ENCODE assay signal across 18 cellular contexts in genomic region chr1:36100376-36100775, GRCh38. TPM values are rescaled to one million over a fixed set of nuclear protein-coding genes. Genes with fewer than 3 reads are reported as not detected.
A peak's percentile ranks its signal among the peaks of the same experiment; 100 is the strongest.
DNase-seq lines count a peak whose midpoint lies in the region; ATAC-seq, FAIRE-seq and TF ChIP-seq lines count a peak whose summit lies in the region.
"Had no signal": no experiment of that assay in that cellular context is flagged by ENCODE, and none has a peak within 500 bp of the region (broad histone marks: within the 10 kb centered on the region; RNA-seq: fewer than 3 reads in every experiment).

No MANE protein-coding gene starts in this region.

- TF ChIP-seq POLR2A in HepG2 (IDR thresholded peaks at IDR 0.05; ENCODE audit: insufficient read depth in 1 of 2, low read depth in 2 of 2, low read length in 2 of 2) (no peak), right lobe of liver (IDR thresholded peaks at IDR 0.05) (no peak)

- no peak overlapping the region for H2AFZ ChIP-seq in HepG2 (ENCODE audit: low read length)
- 0 out of 2 replicates have a peak overlapping the region, but pooled peaks have one; percentile 41 for H2AFZ ChIP-seq in PC-3 (ENCODE audit: low read length)

- intact Hi-C loops in HepG2 (cut with micrococcal nuclease; ENCODE audit: unreplicated experiment) = loop anchor here (1.0 kb wide), 1 partner anchor 88 kb away; no protein-coding TSS in a partner anchor
- intact Hi-C loops in right lobe of liver (cut with DNase I) = no loop called here
- intact Hi-C loops in PC-3 (cut with micrococcal nuclease) = loop anchor here (1.0 kb wide), 1 partner anchor 34 kb away; no protein-coding TSS in a partner anchor

- no peaks in the 10 kb centered on the region for H3F3A ChIP-seq in PC-3 (ENCODE audit: low read length, unreplicated experiment)

- H3K27me3 ChIP-seq in HepG2 (ENCODE audit: control insufficient read depth in 1 of 2, insufficient read depth in 2 of 2, low read length in 2 of 2) = no peaks in the 10 kb centered on the region
- H3K27me3 ChIP-seq in right lobe of liver = no peaks in the 10 kb centered on the region
- H3K27me3 ChIP-seq in PC-3 (ENCODE audit: low read length) = no peaks in the 10 kb centered on the region
- H3K27me3 ChIP-seq: colonic mucosa, left lung had no signal

- DNase-seq in HepG2 (ENCODE audit: low spot score) = no peak
- no peak for DNase-seq in right lobe of liver
- DNase-seq in PC-3 = no peak
- peak; percentile 37 for DNase-seq in fibroblast of the aortic adventitia (ENCODE audit: low read depth)
- no peak for DNase-seq in activated CD4-positive, alpha-beta T cell treated with anti-CD3 and anti-CD28 coated beads for 48 hours
- no peak for DNase-seq in NCI-H345 treated with DMSO at 0.1 percent for 48 hours (lab: John Stamatoyannopoulos, UW; ENCODE audit: unreplicated experiment)
- no peak for DNase-seq in kidney glomerular epithelial cell (lab: John Stamatoyannopoulos, UW)
- DNase-seq in DMS79 treated with DMSO at 0.1 percent for 48 hours (lab: John Stamatoyannopoulos, UW) = no peak

- no peak overlapping the region for H3K27ac ChIP-seq in HepG2 (ENCODE audit: extremely low read length, insufficient read depth, low read length)
- no peak overlapping the region for H3K27ac ChIP-seq in right lobe of liver
- no peak overlapping the region for H3K27ac ChIP-seq in PC-3 (ENCODE audit: low read length)
- H3K27ac ChIP-seq: colonic mucosa, left lung, parathyroid adenoma had no signal

- peaks cover 1 to 8% of the 10 kb centered on the region in 2 experiments; a peak in 4 of 5 replicates for H3K36me3 ChIP-seq in HepG2 (replicated peaks in 1 of 2; ENCODE audit: control insufficient read depth in 1 of 2, insufficient read depth in 2 of 2, low read length in 2 of 2)
- no peaks in the 10 kb centered on the region for H3K36me3 ChIP-seq in right lobe of liver
- H3K36me3 ChIP-seq in PC-3 (ENCODE audit: low read depth, low read length) = no peaks in the 10 kb centered on the region
- H3K36me3 ChIP-seq: colonic mucosa had no signal

- POLR2A ChIA-PET in HepG2 (lab: Yijun Ruan, JAX) (no interaction called here), PC-3 (lab: Charles Lee; ENCODE audit: unreplicated experiment) (no interaction called here)

- no peak for TF ChIP-seq RAD21 in HepG2 (CRISPR knock-in tag; IDR thresholded peaks at IDR 0.05)

- no peak for TF ChIP-seq CTCF in HepG2 (CRISPR knock-in tag; IDR thresholded peaks at IDR 0.05)
- no peak for TF ChIP-seq CTCF in right lobe of liver (IDR thresholded peaks at IDR 0.05)
- TF ChIP-seq CTCF in PC-3 (conservative IDR thresholded peaks at IDR 0.05; ENCODE audit: low read depth, low read length) = no peak
- no peak for TF ChIP-seq CTCF in fibroblast of the aortic adventitia (IDR thresholded peaks at IDR 0.05; ENCODE audit: insufficient read depth, low read length)

- no peaks in the 10 kb centered on the region for H3K9me2 ChIP-seq in PC-3 (replicated peaks; ENCODE audit: low read length)

- TF ChIP-seq EP300 in HepG2 (IDR thresholded peaks at IDR 0.05; ENCODE audit: low read depth in 2 of 2, low read length in 2 of 2) (no peak), HepG2 (CRISPR knock-in tag; IDR thresholded peaks at IDR 0.05; ENCODE audit: borderline replicate concordance) (no peak)

- no peak for FAIRE-seq in HepG2 (lab: Jason Lieb, UNC)
- FAIRE-seq: A204.1, astrocyte, GM12878 had no signal

- CTCF ChIA-PET in HepG2 (lab: Yijun Ruan, JAX; ENCODE audit: low intra/inter-chr PET ratio, low total read pairs) (interaction anchor here (2.6 to 5.0 kb wide), 2 partner anchors 34 to 87 kb away, joined by 34 to 104 read pairs; no protein-coding TSS in a partner anchor), PC-3 (lab: Charles Lee) (no interaction called here)

- 64% methylated on average over 6 of the region's 6 CpGs for WGBS in HepG2 (ENCODE audit: low lambda C conversion rate)
- WGBS in right lobe of liver (ENCODE audit: insufficient coverage, low coverage, low lambda C conversion rate, missing lambda C conversion rate) = 20% methylated on average over 1 of the region's 6 CpGs

- ATAC-seq in HepG2 (no peak), right lobe of liver (no peak), PC-3 (no peak)

- peaks cover 33% of the 10 kb centered on the region for H3K4me1 ChIP-seq in HepG2 (ENCODE audit: insufficient read depth, low read length)
- peaks cover 0 to 5% (median 2%) of the 10 kb centered on the region in 4 donors for H3K4me1 ChIP-seq in right lobe of liver
- H3K4me1 ChIP-seq in PC-3 (ENCODE audit: insufficient read depth, low read length) = no peaks in the 10 kb centered on the region
- H3K4me1 ChIP-seq: colonic mucosa, HAP-1, parathyroid adenoma had no signal

- BruUV-seq in HepG2 (replicated peaks; lab: Mats Ljungman, UMichigan) (no TSS peak), PC-3 (replicated peaks; lab: Mats Ljungman, UMichigan) (no TSS peak)

- in situ Hi-C loops in HepG2 (cut with HindIII; ENCODE audit: extremely low pct_ligation_motif_present, low pct_unique_long_range_greater_than_20kb) = no loop called here

- no peak overlapping the region for H3K4me3 ChIP-seq in HepG2 (replicated peaks in 1 of 3; ENCODE audit: insufficient read depth in 1 of 3, low read depth in 2 of 3, low read length in 3 of 3)
- H3K4me3 ChIP-seq in right lobe of liver = peak overlapping the region in 1 of 3 donors; percentile 3
- no peak overlapping the region for H3K4me3 ChIP-seq in PC-3 (ENCODE audit: low read length)
- no peak overlapping the region for H3K4me3 ChIP-seq in fibroblast of the aortic adventitia (ENCODE audit: low read depth, low read length)
- H3K4me3 ChIP-seq: colonic mucosa, GM12878, HAP-1, left lung, smooth muscle cell had no signal

- H3K79me2 ChIP-seq in HepG2 (ENCODE audit: insufficient read depth, low read length) = no peaks in the 10 kb centered on the region
- H3K79me2 ChIP-seq in PC-3 (ENCODE audit: low read length) = no peaks in the 10 kb centered on the region
- H3K79me2 ChIP-seq: parathyroid adenoma had no signal

- H3K9ac ChIP-seq in HepG2 (ENCODE audit: insufficient read depth, low read depth, low read length) (no peak overlapping the region), PC-3 (ENCODE audit: low read length) (no peak overlapping the region)
- H3K9ac ChIP-seq: parathyroid adenoma had no signal

- H3K9me3 ChIP-seq in HepG2 (ENCODE audit: low read length) (no peaks in the 10 kb centered on the region), right lobe of liver (no peaks in the 10 kb centered on the region), PC-3 (ENCODE audit: low read length) (no peaks in the 10 kb centered on the region)
- H3K9me3 ChIP-seq: colonic mucosa, HAP-1, left lung had no signal

- H3K4me2 ChIP-seq in HepG2 (ENCODE audit: low read depth, low read length) = no peak overlapping the region
- H3K4me2 ChIP-seq in PC-3 (ENCODE audit: low read length) = no peak overlapping the region
- H3K4me2 ChIP-seq: smooth muscle cell had no signal

- H4K20me1 ChIP-seq in HepG2 (ENCODE audit: insufficient read depth, low read length) = no peaks in the 10 kb centered on the region
- H4K20me1 ChIP-seq in PC-3 (ENCODE audit: low read length) = no peaks in the 10 kb centered on the region

RNA-seq across cellular contexts. Expression of gene ADPRS, which starts 11.7 kb away (rescaled TPM):
- total RNA-seq in HepG2 (2016; rRNA removed; fragmentation: Illumina TruSeq; extraction: Trizol) = 30.6 and 31.7 TPM in 2 replicates
- 3.7 and 4.0 TPM in 2 replicates for total RNA-seq in HepG2 (2016; cell fraction: cytosol; rRNA removed; fragmentation: Illumina TruSeq; extraction: Trizol; ENCODE audit: low read depth)
- 28.9 and 29.6 TPM in 2 replicates for total RNA-seq in HepG2 (2016; cell fraction: insoluble cytoplasmic fraction; rRNA removed; fragmentation: Illumina TruSeq; extraction: Trizol)
- 7.7 and 9.6 TPM in 2 replicates for total RNA-seq in HepG2 (2016; cell fraction: membrane; rRNA removed; fragmentation: Illumina TruSeq; extraction: Trizol)
- 12.3 and 14.5 TPM in 2 replicates for total RNA-seq in HepG2 (2016; cell fraction: nucleus; rRNA removed; fragmentation: Illumina TruSeq; extraction: Trizol)
- 36.4 and 36.6 TPM in 2 replicates for polyA plus RNA-seq in HepG2 (2011; rRNA removed)
- polyA plus RNA-seq in HepG2 (2011; cell fraction: cytosol; rRNA removed) = 34.1 and 41.6 TPM in 2 replicates
- 22.4 and 24.6 TPM in 2 replicates for polyA plus RNA-seq in HepG2 (2011; cell fraction: nucleus; rRNA removed)
- 16.7 and 20.9 TPM in 2 replicates for polyA plus RNA-seq in HepG2 (2012)
- 2.2 and 2.9 TPM in 2 replicates for polyA plus RNA-seq in HepG2 (2016; cell fraction: cytosol; fragmentation: Illumina TruSeq; extraction: Trizol; ENCODE audit: low read depth)
- polyA plus RNA-seq in HepG2 (2016; cell fraction: insoluble cytoplasmic fraction; fragmentation: Illumina TruSeq; extraction: Trizol; ENCODE audit: low read depth) = 27.1 and 29.0 TPM in 2 replicates
- polyA plus RNA-seq in HepG2 (2016; cell fraction: membrane; fragmentation: Illumina TruSeq; extraction: Trizol; ENCODE audit: low read depth) = 5.2 and 5.4 TPM in 2 replicates
- 22.0 and 25.1 TPM in 2 replicates for polyA plus RNA-seq in HepG2 (2016; cell fraction: nucleus; fragmentation: Illumina TruSeq; extraction: Trizol; ENCODE audit: insufficient read depth, low read depth)
- 25.4 and 32.0 TPM in 2 replicates for polyA minus RNA-seq in HepG2 (2011; rRNA and poly(A)+ RNA removed; ENCODE audit: low replicate concordance)
- polyA minus RNA-seq in HepG2 (2011; cell fraction: cytosol; rRNA and poly(A)+ RNA removed) = 11.0 and 12.9 TPM in 2 replicates
- polyA minus RNA-seq in HepG2 (2011; cell fraction: nucleus; rRNA and poly(A)+ RNA removed) = 5.2 and 5.3 TPM in 2 replicates
- 10 to 100 TPM in 3 of 6 experiments, 1 to 10 TPM in 3; 9.1 to 30.7 (median 14.9) TPM for total RNA-seq in right lobe of liver
- 75.9 and 83.0 TPM in 2 replicates for total RNA-seq in PC-3 (2014; rRNA removed)
- total RNA-seq in fibroblast of the aortic adventitia (ENCODE audit: low replicate concordance) = 21.1 and 25.5 TPM in 2 replicates

RNA-seq across cellular contexts. Expression of gene TEKT2, which starts 16.5 kb away (rescaled TPM):
- total RNA-seq in HepG2 (2016; rRNA removed; fragmentation: Illumina TruSeq; extraction: Trizol) (0.31 and 0.35 TPM in 2 replicates), right lobe of liver (not detected), PC-3 (2014; rRNA removed) (not detected in 2 replicates), fibroblast of the aortic adventitia (ENCODE audit: low replicate concordance) (0.18 and 2.1 TPM in 2 replicates)
- not detected in 2 replicates for total RNA-seq in HepG2 (2016; cell fraction: cytosol; rRNA removed; fragmentation: Illumina TruSeq; extraction: Trizol; ENCODE audit: low read depth)
- 0.16 and 0.45 TPM in 2 replicates for total RNA-seq in HepG2 (2016; cell fraction: insoluble cytoplasmic fraction; rRNA removed; fragmentation: Illumina TruSeq; extraction: Trizol)
- 0.19 and 0.34 TPM in 2 replicates for total RNA-seq in HepG2 (2016; cell fraction: membrane; rRNA removed; fragmentation: Illumina TruSeq; extraction: Trizol)
- 0.59 TPM in 1 of 2 replicates, not detected in the other for total RNA-seq in HepG2 (2016; cell fraction: nucleus; rRNA removed; fragmentation: Illumina TruSeq; extraction: Trizol)
- 0.24 and 0.38 TPM in 2 replicates for polyA plus RNA-seq in HepG2 (2011; rRNA removed)
- 0.12 and 0.19 TPM in 2 replicates for polyA plus RNA-seq in HepG2 (2011; cell fraction: cytosol; rRNA removed)
- polyA plus RNA-seq in HepG2 (2011; cell fraction: nucleus; rRNA removed) = 0.57 and 1.3 TPM in 2 replicates
- polyA plus RNA-seq in HepG2 (2012) = 0.35 and 0.38 TPM in 2 replicates
- polyA plus RNA-seq in HepG2 (2016; cell fraction: cytosol; fragmentation: Illumina TruSeq; extraction: Trizol; ENCODE audit: low read depth) = 0.07 and 0.11 TPM in 2 replicates
- polyA plus RNA-seq in HepG2 (2016; cell fraction: insoluble cytoplasmic fraction; fragmentation: Illumina TruSeq; extraction: Trizol; ENCODE audit: low read depth) = 0.21 TPM in 2 replicates
- 0.10 and 0.25 TPM in 2 replicates for polyA plus RNA-seq in HepG2 (2016; cell fraction: membrane; fragmentation: Illumina TruSeq; extraction: Trizol; ENCODE audit: low read depth)
- polyA plus RNA-seq in HepG2 (2016; cell fraction: nucleus; fragmentation: Illumina TruSeq; extraction: Trizol; ENCODE audit: insufficient read depth, low read depth) = 0.45 and 0.79 TPM in 2 replicates
- polyA minus RNA-seq in HepG2 (2011; rRNA and poly(A)+ RNA removed; ENCODE audit: low replicate concordance) = 0.84 TPM in 1 of 2 replicates, not detected in the other
- polyA minus RNA-seq in HepG2 (2011; cell fraction: cytosol; rRNA and poly(A)+ RNA removed) = not detected in 2 replicates
- 0.62 and 0.64 TPM in 2 replicates for polyA minus RNA-seq in HepG2 (2011; cell fraction: nucleus; rRNA and poly(A)+ RNA removed)
- total RNA-seq: cardiac septum, GM12878 had no signal

RNA-seq across cellular contexts. Expression of gene COL8A2, which starts 24.6 kb away (rescaled TPM):
- total RNA-seq in HepG2 (2016; rRNA removed; fragmentation: Illumina TruSeq; extraction: Trizol) (0.04 and 0.24 TPM in 2 replicates), right lobe of liver (under 1 TPM; 0.18 to 0.74 (median 0.52) TPM), PC-3 (2014; rRNA removed) (0.26 and 0.58 TPM in 2 replicates), fibroblast of the aortic adventitia (ENCODE audit: low replicate concordance) (11.0 and 20.9 TPM in 2 replicates)
- total RNA-seq in HepG2 (2016; cell fraction: cytosol; rRNA removed; fragmentation: Illumina TruSeq; extraction: Trizol; ENCODE audit: low read depth) = not detected in 2 replicates
- total RNA-seq in HepG2 (2016; cell fraction: insoluble cytoplasmic fraction; rRNA removed; fragmentation: Illumina TruSeq; extraction: Trizol) = 0.04 and 0.09 TPM in 2 replicates
- total RNA-seq in HepG2 (2016; cell fraction: membrane; rRNA removed; fragmentation: Illumina TruSeq; extraction: Trizol) = 0.06 TPM in 1 of 2 replicates, not detected in the other
- 0.19 and 0.34 TPM in 2 replicates for total RNA-seq in HepG2 (2016; cell fraction: nucleus; rRNA removed; fragmentation: Illumina TruSeq; extraction: Trizol)
- 0.13 and 0.24 TPM in 2 replicates for polyA plus RNA-seq in HepG2 (2011; rRNA removed)
- polyA plus RNA-seq in HepG2 (2011; cell fraction: cytosol; rRNA removed) = 0.21 and 0.22 TPM in 2 replicates
- 0.52 and 0.53 TPM in 2 replicates for polyA plus RNA-seq in HepG2 (2011; cell fraction: nucleus; rRNA removed)
- polyA plus RNA-seq in HepG2 (2012) = 0.13 and 0.17 TPM in 2 replicates
- not detected in 2 replicates for polyA plus RNA-seq in HepG2 (2016; cell fraction: cytosol; fragmentation: Illumina TruSeq; extraction: Trizol; ENCODE audit: low read depth)
- 0.10 TPM in 1 of 2 replicates, not detected in the other for polyA plus RNA-seq in HepG2 (2016; cell fraction: insoluble cytoplasmic fraction; fragmentation: Illumina TruSeq; extraction: Trizol; ENCODE audit: low read depth)
- polyA plus RNA-seq in HepG2 (2016; cell fraction: membrane; fragmentation: Illumina TruSeq; extraction: Trizol; ENCODE audit: low read depth) = 0.03 TPM in 1 of 2 replicates, not detected in the other
- polyA plus RNA-seq in HepG2 (2016; cell fraction: nucleus; fragmentation: Illumina TruSeq; extraction: Trizol; ENCODE audit: insufficient read depth, low read depth) = 0.20 TPM in 1 of 2 replicates, not detected in the other
- polyA minus RNA-seq in HepG2 (2011; rRNA and poly(A)+ RNA removed; ENCODE audit: low replicate concordance) = 0.07 and 0.52 TPM in 2 replicates
- polyA minus RNA-seq in HepG2 (2011; cell fraction: cytosol; rRNA and poly(A)+ RNA removed) = 0.20 and 0.26 TPM in 2 replicates
- polyA minus RNA-seq in HepG2 (2011; cell fraction: nucleus; rRNA and poly(A)+ RNA removed) = 0.50 and 0.52 TPM in 2 replicates
- total RNA-seq: GM12878 had no signal
- polyA plus RNA-seq: neural cell had no signal

RNA-seq across cellular contexts. Expression of gene TRAPPC3, which starts 48.9 kb away (rescaled TPM):
- 62.4 and 66.7 TPM in 2 replicates for total RNA-seq in HepG2 (2016; rRNA removed; fragmentation: Illumina TruSeq; extraction: Trizol)
- 33.8 and 35.1 TPM in 2 replicates for total RNA-seq in HepG2 (2016; cell fraction: cytosol; rRNA removed; fragmentation: Illumina TruSeq; extraction: Trizol; ENCODE audit: low read depth)
- total RNA-seq in HepG2 (2016; cell fraction: insoluble cytoplasmic fraction; rRNA removed; fragmentation: Illumina TruSeq; extraction: Trizol) = 67.4 and 70.9 TPM in 2 replicates
- total RNA-seq in HepG2 (2016; cell fraction: membrane; rRNA removed; fragmentation: Illumina TruSeq; extraction: Trizol) = 51.3 and 59.4 TPM in 2 replicates
- total RNA-seq in HepG2 (2016; cell fraction: nucleus; rRNA removed; fragmentation: Illumina TruSeq; extraction: Trizol) = 32.1 and 40.4 TPM in 2 replicates
- polyA plus RNA-seq in HepG2 (2011; rRNA removed) = 48.0 and 53.7 TPM in 2 replicates
- 54.6 and 63.8 TPM in 2 replicates for polyA plus RNA-seq in HepG2 (2011; cell fraction: cytosol; rRNA removed)
- polyA plus RNA-seq in HepG2 (2011; cell fraction: nucleus; rRNA removed) = 23.5 and 23.9 TPM in 2 replicates
- polyA plus RNA-seq in HepG2 (2012) = 39.6 and 48.9 TPM in 2 replicates
- 32.8 and 40.4 TPM in 2 replicates for polyA plus RNA-seq in HepG2 (2016; cell fraction: cytosol; fragmentation: Illumina TruSeq; extraction: Trizol; ENCODE audit: low read depth)
- polyA plus RNA-seq in HepG2 (2016; cell fraction: insoluble cytoplasmic fraction; fragmentation: Illumina TruSeq; extraction: Trizol; ENCODE audit: low read depth) = 70.8 and 86.6 TPM in 2 replicates
- polyA plus RNA-seq in HepG2 (2016; cell fraction: membrane; fragmentation: Illumina TruSeq; extraction: Trizol; ENCODE audit: low read depth) = 45.9 and 53.3 TPM in 2 replicates
- polyA plus RNA-seq in HepG2 (2016; cell fraction: nucleus; fragmentation: Illumina TruSeq; extraction: Trizol; ENCODE audit: insufficient read depth, low read depth) = 58.4 and 69.5 TPM in 2 replicates
- polyA minus RNA-seq in HepG2 (2011; rRNA and poly(A)+ RNA removed; ENCODE audit: low replicate concordance) = 12.2 and 41.8 TPM in 2 replicates
- polyA minus RNA-seq in HepG2 (2011; cell fraction: cytosol; rRNA and poly(A)+ RNA removed) = 16.1 and 26.3 TPM in 2 replicates
- 10.3 and 14.2 TPM in 2 replicates for polyA minus RNA-seq in HepG2 (2011; cell fraction: nucleus; rRNA and poly(A)+ RNA removed)
- 10 to 100 TPM; 26.0 to 52.4 (median 30.9) TPM for total RNA-seq in right lobe of liver
- 119 and 236 TPM in 2 replicates for total RNA-seq in PC-3 (2014; rRNA removed)
- 80.8 and 102 TPM in 2 replicates for total RNA-seq in fibroblast of the aortic adventitia (ENCODE audit: low replicate concordance)

RNA-seq across cellular contexts. Expression of gene MAP7D1, which starts 55.6 kb away (rescaled TPM):
- total RNA-seq in HepG2 (2016; rRNA removed; fragmentation: Illumina TruSeq; extraction: Trizol) (5.5 and 7.2 TPM in 2 replicates), right lobe of liver (10 to 100 TPM; 10.2 to 28.2 (median 15.8) TPM), PC-3 (2014; rRNA removed) (113 and 160 TPM in 2 replicates), fibroblast of the aortic adventitia (ENCODE audit: low replicate concordance) (114 and 180 TPM in 2 replicates)
- total RNA-seq in HepG2 (2016; cell fraction: cytosol; rRNA removed; fragmentation: Illumina TruSeq; extraction: Trizol; ENCODE audit: low read depth) = 2.9 and 3.9 TPM in 2 replicates
- total RNA-seq in HepG2 (2016; cell fraction: insoluble cytoplasmic fraction; rRNA removed; fragmentation: Illumina TruSeq; extraction: Trizol) = 6.3 and 7.8 TPM in 2 replicates
- total RNA-seq in HepG2 (2016; cell fraction: membrane; rRNA removed; fragmentation: Illumina TruSeq; extraction: Trizol) = 4.2 TPM in 2 replicates
- total RNA-seq in HepG2 (2016; cell fraction: nucleus; rRNA removed; fragmentation: Illumina TruSeq; extraction: Trizol) = 6.1 and 7.9 TPM in 2 replicates
- polyA plus RNA-seq in HepG2 (2011; rRNA removed) = 5.6 and 6.8 TPM in 2 replicates
- 4.7 and 5.2 TPM in 2 replicates for polyA plus RNA-seq in HepG2 (2011; cell fraction: cytosol; rRNA removed)
- 14.7 and 14.9 TPM in 2 replicates for polyA plus RNA-seq in HepG2 (2011; cell fraction: nucleus; rRNA removed)
- polyA plus RNA-seq in HepG2 (2012) = 7.7 and 14.1 TPM in 2 replicates
- 1.7 and 2.4 TPM in 2 replicates for polyA plus RNA-seq in HepG2 (2016; cell fraction: cytosol; fragmentation: Illumina TruSeq; extraction: Trizol; ENCODE audit: low read depth)
- polyA plus RNA-seq in HepG2 (2016; cell fraction: insoluble cytoplasmic fraction; fragmentation: Illumina TruSeq; extraction: Trizol; ENCODE audit: low read depth) = 14.2 and 15.7 TPM in 2 replicates
- polyA plus RNA-seq in HepG2 (2016; cell fraction: membrane; fragmentation: Illumina TruSeq; extraction: Trizol; ENCODE audit: low read depth) = 4.5 and 4.6 TPM in 2 replicates
- 19.3 and 21.5 TPM in 2 replicates for polyA plus RNA-seq in HepG2 (2016; cell fraction: nucleus; fragmentation: Illumina TruSeq; extraction: Trizol; ENCODE audit: insufficient read depth, low read depth)
- 8.3 and 16.3 TPM in 2 replicates for polyA minus RNA-seq in HepG2 (2011; rRNA and poly(A)+ RNA removed; ENCODE audit: low replicate concordance)
- 6.0 and 8.5 TPM in 2 replicates for polyA minus RNA-seq in HepG2 (2011; cell fraction: cytosol; rRNA and poly(A)+ RNA removed)
- polyA minus RNA-seq in HepG2 (2011; cell fraction: nucleus; rRNA and poly(A)+ RNA removed) = 4.0 and 7.2 TPM in 2 replicates

Comparison
In these comparisons a context has a peak if more than half of its experiments do, and no peak if none do; other contexts are left out.
1. intact Hi-C loops: an anchor here in HepG2 (1.0 kb wide) and PC-3 (1.0 kb wide); none called in right lobe of liver.